In the genomic region with DNA sequence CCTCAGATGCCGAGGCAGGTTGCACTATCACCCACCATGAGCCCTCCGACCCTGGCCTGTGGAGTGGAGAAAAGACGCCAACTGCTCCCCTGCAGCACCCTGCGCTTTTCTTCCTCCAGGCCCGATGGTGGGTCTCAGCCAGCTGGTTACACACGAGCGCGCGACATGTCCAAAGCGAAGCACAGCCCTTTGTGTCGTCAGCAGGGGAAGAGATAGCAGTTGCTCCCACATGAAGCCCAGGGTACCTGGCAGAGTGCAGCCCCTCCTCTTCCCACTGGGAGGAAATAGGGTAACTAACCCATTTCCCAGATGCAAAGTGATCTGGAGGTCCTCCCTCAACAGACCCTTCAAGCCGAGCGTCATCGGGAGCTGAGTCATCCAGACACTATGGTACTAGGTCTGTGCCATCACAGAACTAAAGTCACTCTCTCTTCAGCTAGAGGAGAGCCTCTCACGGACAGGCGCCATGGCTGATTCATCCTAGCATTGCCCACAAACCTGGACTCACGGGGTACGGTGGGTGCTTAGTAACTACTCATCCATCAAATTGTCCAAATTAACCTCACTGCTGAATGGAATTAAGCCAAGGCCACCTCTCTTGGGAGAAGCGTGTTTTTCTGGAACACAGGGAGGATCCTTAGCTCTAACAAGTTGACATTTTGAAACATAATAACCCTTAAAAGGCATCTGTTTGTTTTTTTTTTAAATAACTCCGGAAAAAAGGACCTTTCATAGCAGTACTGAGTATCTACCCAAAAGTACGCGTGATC, we compare ENCODE assay signal across 18 cellular contexts. TPM values are rescaled to one million over a fixed set of nuclear protein-coding genes. Genes with fewer than 3 reads are reported as not detected.
DNase-seq lines count a peak whose midpoint lies in the region; ATAC-seq and TF ChIP-seq lines count a peak whose summit lies in the region.
"Had no signal": no experiment of that assay in that cellular context is flagged by ENCODE, and none has a peak within 500 bp of the region (broad histone marks: within the 10 kb centered on the region; RNA-seq: fewer than 3 reads in every experiment).

No MANE protein-coding gene starts in this region.

- TF ChIP-seq CTCF in WTC11 (IDR thresholded peaks at IDR 0.05) (no peak), gastrocnemius medialis (IDR thresholded peaks at IDR 0.05 in 4 of 5, conservative IDR thresholded peaks at IDR 0.05 in 1 of 5) (no peak)

- H3K27ac ChIP-seq in gastrocnemius medialis: peak overlapping the region in 3 of 4 donors; percentile 44 to 47 (median 46)
- H3K27ac ChIP-seq: WERI-Rb-1 had no signal

- peaks cover 0 to 2% of the 10 kb centered on the region in 2 donors for H3K36me3 ChIP-seq in gastrocnemius medialis
- H3K36me3 ChIP-seq: WERI-Rb-1 had no signal

- no peaks in the 10 kb centered on the region for H3K9me3 Mint-ChIP-seq in activated naive CD4-positive, alpha-beta T cell treated with anti-CD3 and anti-CD28 coated beads, Interleukin-2, amount 50 U/mL, for 72 hours
- H3K9me3 Mint-ChIP-seq in WTC11: peaks cover 20% of the 10 kb centered on the region
- H3K9me3 Mint-ChIP-seq in stimulated activated memory B cell treated with anti-CD40 and anti-IgM and Interleukin-4, amounts not matched to agents 10 μg/mL and 1 μg/mL and 100 μg/mL, for 72 hours: no peaks in the 10 kb centered on the region
- H3K9me3 Mint-ChIP-seq: HFFc6 had no signal

- CTCF ChIA-PET in WTC11 (lab: Charles Lee): interaction anchor here (1.2 to 3.7 kb wide), 4 partner anchors 13 to 52 kb away, joined by 4 to 44 read pairs (median 31); no protein-coding TSS in a partner anchor

- H3K27ac Mint-ChIP-seq in activated naive CD4-positive, alpha-beta T cell treated with anti-CD3 and anti-CD28 coated beads, Interleukin-2, amount 50 U/mL, for 72 hours: peak overlapping the region; percentile 30 to 55
- H3K27ac Mint-ChIP-seq in WTC11: no peak overlapping the region; the same call in 1 of the 2 replicates
- no peak overlapping the region for H3K27ac Mint-ChIP-seq in stimulated activated memory B cell treated with anti-CD40 and anti-IgM and Interleukin-4, amounts not matched to agents 10 μg/mL and 1 μg/mL and 100 μg/mL, for 72 hours
- H3K27ac Mint-ChIP-seq: HFFc6 had no signal

- H3K4me1 ChIP-seq in gastrocnemius medialis: no peaks in the 10 kb centered on the region

- peaks cover 2% of the 10 kb centered on the region; the same call in 1 of the 2 replicates for H3K27me3 Mint-ChIP-seq in WTC11 (ENCODE audit: low read depth)
- H3K27me3 Mint-ChIP-seq in stimulated activated memory B cell treated with anti-CD40 and anti-IgM and Interleukin-4, amounts not matched to agents 10 μg/mL and 1 μg/mL and 100 μg/mL, for 72 hours: no peaks in the 10 kb centered on the region

- H3K4me3 Mint-ChIP-seq in WTC11: no peak overlapping the region
- no peak overlapping the region for H3K4me3 Mint-ChIP-seq in stimulated activated memory B cell treated with anti-CD40 and anti-IgM and Interleukin-4, amounts not matched to agents 10 μg/mL and 1 μg/mL and 100 μg/mL, for 72 hours
- H3K4me3 Mint-ChIP-seq: HFFc6 had no signal

- POLR2A ChIA-PET in WTC11 (lab: Charles Lee): no interaction called here

- no peaks in the 10 kb centered on the region for H3K9me3 ChIP-seq in gastrocnemius medialis
- H3K9me3 ChIP-seq: esophagus squamous epithelium had no signal

- H3K4me3 ChIP-seq in gastrocnemius medialis: no peak overlapping the region
- H3K4me3 ChIP-seq: esophagus squamous epithelium had no signal

- ATAC-seq in activated naive CD4-positive, alpha-beta T cell treated with anti-CD3 and anti-CD28 coated beads, Interleukin-2, amount 50 U/mL, for 72 hours: peak in 1 of 2 donors; percentile 15
- ATAC-seq in WTC11 (no peak), gastrocnemius medialis (no peak)
- ATAC-seq in stimulated activated memory B cell treated with anti-CD40 and anti-IgM and Interleukin-4, amounts not matched to agents 10 μg/mL and 1 μg/mL and 100 μg/mL, for 72 hours: no peak
- ATAC-seq: Panc1 had no signal

- peaks cover 12% of the 10 kb centered on the region for H3K4me1 Mint-ChIP-seq in WTC11
- H3K4me1 Mint-ChIP-seq in stimulated activated memory B cell treated with anti-CD40 and anti-IgM and Interleukin-4, amounts not matched to agents 10 μg/mL and 1 μg/mL and 100 μg/mL, for 72 hours: peaks cover 10% of the 10 kb centered on the region

- no peaks in the 10 kb centered on the region for H3K27me3 ChIP-seq in gastrocnemius medialis
- H3K27me3 ChIP-seq: esophagus squamous epithelium had no signal

- in situ Hi-C loops in gastrocnemius medialis (cut with MboI; ENCODE audit: low sequenced_read_pairs in 4 of 4): no loop called here

- peaks cover 0 to 8% of the 10 kb centered on the region in 2 donors for H3K36me3 Mint-ChIP-seq in activated naive CD4-positive, alpha-beta T cell treated with anti-CD3 and anti-CD28 coated beads, Interleukin-2, amount 50 U/mL, for 72 hours
- H3K36me3 Mint-ChIP-seq in WTC11: peaks cover 38% of the 10 kb centered on the region
- H3K36me3 Mint-ChIP-seq in stimulated activated memory B cell treated with anti-CD40 and anti-IgM and Interleukin-4, amounts not matched to agents 10 μg/mL and 1 μg/mL and 100 μg/mL, for 72 hours: peaks cover 20% of the 10 kb centered on the region

- intact Hi-C loops in gastrocnemius medialis (cut with DNase I; ENCODE audit: low total_unique reads): no loop called here

- DNase-seq in activated naive CD4-positive, alpha-beta T cell treated with anti-CD3 and anti-CD28 coated beads, Interleukin-2, amount 50 U/mL, for 72 hours (ENCODE audit: low spot score in 2 of 2): no peak
- DNase-seq in activated naive CD4-positive, alpha-beta T cell (lab: John Stamatoyannopoulos, UW): no peak
- DNase-seq in WTC11 (ENCODE audit: low spot score) (no peak), fibroblast of peridontal ligament (ENCODE audit: extremely low read depth) (peak; percentile 48), gastrocnemius medialis (no peak), mesenteric fat pad (ENCODE audit: low spot score) (no peak), T1000 (lab: John Stamatoyannopoulos, UW) (no peak)
- DNase-seq: activated CD8-positive, alpha-beta memory T cell treated with anti-CD3 and anti-CD28 coated beads for 24 hours; DMS 273 treated with DMSO at 0.1 percent for 48 hours; esophagus squamous epithelium; HFFc6; hippocampal formation; left cardiac atrium; stimulated activated CD4-positive, alpha-beta T cell treated with anti-CD3 and anti-CD28 coated beads, Interleukin-12 subunit alpha, Interleukin-12 subunit beta, amount 100 ng/mL, for 4 hours; stimulated activated naive CD4-positive, alpha-beta T cell; WERI-Rb-1 had no signal

- no peak for TF ChIP-seq POLR2A in gastrocnemius medialis (IDR thresholded peaks at IDR 0.05)

TF ChIP-seq in WTC11, 78 proteins besides CTCF, POLR2A, EP300 and RAD21 (continues in another document):
- TF ChIP-seq, protein P1, sequence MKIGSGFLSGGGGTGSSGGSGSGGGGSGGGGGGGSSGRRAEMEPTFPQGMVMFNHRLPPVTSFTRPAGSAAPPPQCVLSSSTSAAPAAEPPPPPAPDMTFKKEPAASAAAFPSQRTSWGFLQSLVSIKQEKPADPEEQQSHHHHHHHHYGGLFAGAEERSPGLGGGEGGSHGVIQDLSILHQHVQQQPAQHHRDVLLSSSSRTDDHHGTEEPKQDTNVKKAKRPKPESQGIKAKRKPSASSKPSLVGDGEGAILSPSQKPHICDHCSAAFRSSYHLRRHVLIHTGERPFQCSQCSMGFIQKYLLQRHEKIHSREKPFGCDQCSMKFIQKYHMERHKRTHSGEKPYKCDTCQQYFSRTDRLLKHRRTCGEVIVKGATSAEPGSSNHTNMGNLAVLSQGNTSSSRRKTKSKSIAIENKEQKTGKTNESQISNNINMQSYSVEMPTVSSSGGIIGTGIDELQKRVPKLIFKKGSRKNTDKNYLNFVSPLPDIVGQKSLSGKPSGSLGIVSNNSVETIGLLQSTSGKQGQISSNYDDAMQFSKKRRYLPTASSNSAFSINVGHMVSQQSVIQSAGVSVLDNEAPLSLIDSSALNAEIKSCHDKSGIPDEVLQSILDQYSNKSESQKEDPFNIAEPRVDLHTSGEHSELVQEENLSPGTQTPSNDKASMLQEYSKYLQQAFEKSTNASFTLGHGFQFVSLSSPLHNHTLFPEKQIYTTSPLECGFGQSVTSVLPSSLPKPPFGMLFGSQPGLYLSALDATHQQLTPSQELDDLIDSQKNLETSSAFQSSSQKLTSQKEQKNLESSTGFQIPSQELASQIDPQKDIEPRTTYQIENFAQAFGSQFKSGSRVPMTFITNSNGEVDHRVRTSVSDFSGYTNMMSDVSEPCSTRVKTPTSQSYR (CRISPR knock-in tag; IDR thresholded peaks at IDR 0.05): no peak
- TF ChIP-seq, protein P2, sequence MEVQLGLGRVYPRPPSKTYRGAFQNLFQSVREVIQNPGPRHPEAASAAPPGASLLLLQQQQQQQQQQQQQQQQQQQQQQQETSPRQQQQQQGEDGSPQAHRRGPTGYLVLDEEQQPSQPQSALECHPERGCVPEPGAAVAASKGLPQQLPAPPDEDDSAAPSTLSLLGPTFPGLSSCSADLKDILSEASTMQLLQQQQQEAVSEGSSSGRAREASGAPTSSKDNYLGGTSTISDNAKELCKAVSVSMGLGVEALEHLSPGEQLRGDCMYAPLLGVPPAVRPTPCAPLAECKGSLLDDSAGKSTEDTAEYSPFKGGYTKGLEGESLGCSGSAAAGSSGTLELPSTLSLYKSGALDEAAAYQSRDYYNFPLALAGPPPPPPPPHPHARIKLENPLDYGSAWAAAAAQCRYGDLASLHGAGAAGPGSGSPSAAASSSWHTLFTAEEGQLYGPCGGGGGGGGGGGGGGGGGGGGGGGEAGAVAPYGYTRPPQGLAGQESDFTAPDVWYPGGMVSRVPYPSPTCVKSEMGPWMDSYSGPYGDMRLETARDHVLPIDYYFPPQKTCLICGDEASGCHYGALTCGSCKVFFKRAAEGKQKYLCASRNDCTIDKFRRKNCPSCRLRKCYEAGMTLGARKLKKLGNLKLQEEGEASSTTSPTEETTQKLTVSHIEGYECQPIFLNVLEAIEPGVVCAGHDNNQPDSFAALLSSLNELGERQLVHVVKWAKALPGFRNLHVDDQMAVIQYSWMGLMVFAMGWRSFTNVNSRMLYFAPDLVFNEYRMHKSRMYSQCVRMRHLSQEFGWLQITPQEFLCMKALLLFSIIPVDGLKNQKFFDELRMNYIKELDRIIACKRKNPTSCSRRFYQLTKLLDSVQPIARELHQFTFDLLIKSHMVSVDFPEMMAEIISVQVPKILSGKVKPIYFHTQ (CRISPR knock-in tag; IDR thresholded peaks at IDR 0.05): no peak

RNA-seq across cellular contexts. Expression of a gene that starts 45.2 kb away (rescaled TPM):
- 100 to 1,000 TPM in 1 of 2 donors, 10 to 100 TPM in 1; 57.3 to 131 TPM for total RNA-seq in activated naive CD4-positive, alpha-beta T cell treated with anti-CD3 and anti-CD28 coated beads, Interleukin-2, amount 50 U/mL, for 72 hours
- 26.8 to 32.5 TPM (median 29.9 TPM) in 3 replicates for total RNA-seq in WTC11 (2021)
- total RNA-seq in gastrocnemius medialis: 1 to 10 TPM; 7.1 to 9.5 (median 8.9) TPM
- 4.6 TPM for total RNA-seq in mesenteric fat pad

Comparison
In these comparisons a context has a peak if more than half of its experiments do, and no peak if none do; other contexts are left out.
1. H3K27ac Mint-ChIP-seq: peak in activated naive CD4-positive, alpha-beta T cell treated with anti-CD3 and anti-CD28 coated beads, Interleukin-2, amount 50 U/mL, for 72 hours (2 of 2); none in WTC11 (single experiment) and stimulated activated memory B cell treated with anti-CD40 and anti-IgM and Interleukin-4, amounts not matched to agents 10 μg/mL and 1 μg/mL and 100 μg/mL, for 72 hours (single experiment).